22 cellular contexts compared by ENCODE assay signal in the genomic region with DNA sequence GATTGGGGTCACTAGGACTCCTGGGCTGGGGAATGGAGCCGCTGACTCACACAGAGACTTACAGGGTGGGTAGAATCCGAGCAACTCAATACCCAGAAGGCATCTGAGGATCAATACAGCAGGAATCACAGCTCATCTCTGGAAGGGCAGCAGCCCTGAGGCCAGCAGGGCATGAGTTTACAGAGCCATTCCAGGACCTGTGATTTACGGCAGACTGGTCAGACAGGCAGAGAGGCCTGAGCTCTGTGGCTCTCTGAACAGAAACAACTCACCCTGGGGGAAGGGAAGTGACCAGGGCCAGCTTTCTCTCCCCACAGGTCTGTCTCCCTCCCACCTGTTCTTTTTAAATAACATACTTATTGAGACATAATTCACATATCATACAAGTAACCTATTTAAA.
DNase-seq lines count a peak whose midpoint lies in the region; TF ChIP-seq lines count a peak whose summit lies in the region.
"Had no signal": no experiment of that assay in that cellular context is flagged by ENCODE, and none has a peak within 500 bp of the region (broad histone marks: within the 10 kb centered on the region; RNA-seq: fewer than 3 reads in every experiment).

No MANE protein-coding gene starts in this region.

- H3K4me1 ChIP-seq in mammary epithelial cell (ENCODE audit: insufficient read depth, low read length) (no peaks in the 10 kb centered on the region), osteoblast (ENCODE audit: insufficient read depth, low read length) (peaks cover 47% of the 10 kb centered on the region), transverse colon (no peaks in the 10 kb centered on the region)
- H3K4me1 ChIP-seq: BE2C, SJCRH30 had no signal

- H4K20me1 ChIP-seq in mammary epithelial cell (ENCODE audit: insufficient read depth, low read length): no peaks in the 10 kb centered on the region
- no peaks in the 10 kb centered on the region for H4K20me1 ChIP-seq in osteoblast (ENCODE audit: insufficient read depth, low read length)

- dilution Hi-C loops in mammary epithelial cell (cut with HindIII; ENCODE audit: low sequenced_read_pairs): no loop called here

- H3K4me2 ChIP-seq in mammary epithelial cell (ENCODE audit: insufficient read depth, low read depth, low read length) (no peak overlapping the region), osteoblast (ENCODE audit: insufficient read depth, low read length) (no peak overlapping the region)
- H3K4me2 ChIP-seq: PC-9 had no signal

- H3K4me3 ChIP-seq in mammary epithelial cell (replicated peaks in 1 of 3; ENCODE audit: insufficient read depth in 1 of 3, low read depth in 2 of 3, low read length in 3 of 3) (no peak overlapping the region), osteoblast (ENCODE audit: insufficient read depth, low read length) (no peak overlapping the region), transverse colon (no peak overlapping the region)
- H3K4me3 ChIP-seq: PC-9, SJCRH30 had no signal

- no peak for TF ChIP-seq POLR2A in transverse colon (IDR thresholded peaks at IDR 0.05)

- no peak overlapping the region for H3K9ac ChIP-seq in mammary epithelial cell (ENCODE audit: insufficient read depth, low read length)

- no peak for TF ChIP-seq CTCF in mammary epithelial cell (conservative IDR thresholded peaks at IDR 0.05 in 1 of 2, IDR thresholded peaks at IDR 0.05 in 1 of 2; ENCODE audit: extremely low read depth in 1 of 2, insufficient read depth in 1 of 2, low read depth in 1 of 2, low read length in 2 of 2)
- TF ChIP-seq CTCF in osteoblast (IDR thresholded peaks at IDR 0.05; ENCODE audit: extremely low read depth, low read depth, low read length): no peak
- TF ChIP-seq CTCF in transverse colon (IDR thresholded peaks at IDR 0.05): no peak

- H3K27ac ChIP-seq in mammary epithelial cell (ENCODE audit: insufficient read depth, low read depth, low read length): no peak overlapping the region
- H3K27ac ChIP-seq in osteoblast (ENCODE audit: low read depth, low read length): no peak overlapping the region
- H3K27ac ChIP-seq in transverse colon: no peak overlapping the region
- H3K27ac ChIP-seq: 22Rv1, PC-9, SJCRH30 had no signal

- TF ChIP-seq EP300 in transverse colon (IDR thresholded peaks at IDR 0.05; ENCODE audit: low read depth): no peak

- in situ Hi-C loops in T47D (cut with HindIII; ENCODE audit: low pct_unique_long_range_greater_than_20kb, low sequenced_read_pairs): no loop called here
- in situ Hi-C loops in mammary epithelial cell (cut with MboI; ENCODE audit: low sequenced_read_pairs in 2 of 2): no loop called here
- in situ Hi-C loops in transverse colon (cut with MboI; ENCODE audit: low pct_ligation_motif_present in 1 of 4, low pct_unique_long_range_greater_than_20kb in 1 of 4, low sequenced_read_pairs in 3 of 4): no loop called here

- no TSS peak for BruUV-seq in mammary epithelial cell (replicated peaks; lab: Mats Ljungman, UMichigan)

- H3K36me3 ChIP-seq in mammary epithelial cell (ENCODE audit: insufficient read depth, low read length): no peaks in the 10 kb centered on the region
- H3K36me3 ChIP-seq in osteoblast (ENCODE audit: insufficient read depth, low read length): no peaks in the 10 kb centered on the region
- no peaks in the 10 kb centered on the region for H3K36me3 ChIP-seq in transverse colon
- H3K36me3 ChIP-seq: BE2C, SJCRH30 had no signal

- no peaks in the 10 kb centered on the region for H3K79me2 ChIP-seq in mammary epithelial cell (ENCODE audit: insufficient read depth, low read length)
- no peaks in the 10 kb centered on the region for H3K79me2 ChIP-seq in osteoblast (ENCODE audit: insufficient read depth, low read length)

- CTCF ChIA-PET in mammary epithelial cell (lab: Charles Lee; ENCODE audit: low non-redundant PET): no interaction called here

- peak; percentile 56 to 92 for DNase-seq in T47D (ENCODE audit: low read depth in 1 of 2, low spot score in 1 of 2)
- DNase-seq in mammary epithelial cell: no peak
- peak; percentile 79 for DNase-seq in islet precursor cell
- DNase-seq in osteoblast (ENCODE audit: insufficient read length, low spot score, missing footprints): no peak
- DNase-seq in AML-193 (lab: John Stamatoyannopoulos, UW): no peak
- DNase-seq in LoVo (ENCODE audit: low spot score): no peak
- no peak for DNase-seq in transverse colon
- DNase-seq: BE2C; CD8-positive, alpha-beta memory T cell; DMS79 treated with DMSO at 0.1 percent for 48 hours; Kasumi-1; MM.1S; NCI-H1417; NCI-H1694; NCI-H2029 treated with DMSO at 0.1 percent for 48 hours; NCI-H446 treated with DMSO at 0.1 percent for 48 hours; NCI-H526; NCI-H82; NK-92 treated with Interleukin-12 subunit alpha and Interleukin-12 subunit beta, amount 100 ng/mL, for 24 hours; PC-9; SJCRH30 had no signal

- 11% methylated on average over 3 of the region's 3 CpGs for WGBS in mammary epithelial cell (ENCODE audit: low coverage, missing lambda C conversion rate)
- WGBS in transverse colon (ENCODE audit: low coverage in 1 of 2), 2 donors: 78 to 100% methylated on average over 1 to 3 of the region's 3 CpGs

- H3K27me3 ChIP-seq in mammary epithelial cell (ENCODE audit: insufficient read depth, low read length) (no peaks in the 10 kb centered on the region), osteoblast (ENCODE audit: insufficient read depth, low read length) (no peaks in the 10 kb centered on the region), transverse colon (no peaks in the 10 kb centered on the region)
- H3K27me3 ChIP-seq: BE2C, SJCRH30 had no signal

- H2AFZ ChIP-seq in mammary epithelial cell (ENCODE audit: low read depth, low read length) (no peak overlapping the region), osteoblast (ENCODE audit: low read length) (peak overlapping the region; percentile 47)
- H2AFZ ChIP-seq: PC-9 had no signal

- intact Hi-C loops in mammary epithelial cell (cut with micrococcal nuclease) (no loop called here), transverse colon (cut with DNase I; ENCODE audit: low total_unique reads) (no loop called here)

- H3K9me3 ChIP-seq in mammary epithelial cell (replicated peaks; ENCODE audit: insufficient read depth, low read length): peaks cover 13% of the 10 kb centered on the region
- no peaks in the 10 kb centered on the region for H3K9me3 ChIP-seq in osteoblast (ENCODE audit: low read depth, low read length)
- H3K9me3 ChIP-seq in transverse colon: no peaks in the 10 kb centered on the region
- H3K9me3 ChIP-seq: BE2C, SJCRH30 had no signal

Comparison
In these comparisons a context has a peak if more than half of its experiments do, and no peak if none do; other contexts are left out.
1. DNase-seq: peak in T47D (2 of 2) and islet precursor cell (single experiment); none in mammary epithelial cell (single experiment), osteoblast (single experiment), AML-193 (0 of 2), LoVo (single experiment) and transverse colon (single experiment).